Comparison of ENCODE assay signal across 22 cellular contexts in the genomic region with DNA sequence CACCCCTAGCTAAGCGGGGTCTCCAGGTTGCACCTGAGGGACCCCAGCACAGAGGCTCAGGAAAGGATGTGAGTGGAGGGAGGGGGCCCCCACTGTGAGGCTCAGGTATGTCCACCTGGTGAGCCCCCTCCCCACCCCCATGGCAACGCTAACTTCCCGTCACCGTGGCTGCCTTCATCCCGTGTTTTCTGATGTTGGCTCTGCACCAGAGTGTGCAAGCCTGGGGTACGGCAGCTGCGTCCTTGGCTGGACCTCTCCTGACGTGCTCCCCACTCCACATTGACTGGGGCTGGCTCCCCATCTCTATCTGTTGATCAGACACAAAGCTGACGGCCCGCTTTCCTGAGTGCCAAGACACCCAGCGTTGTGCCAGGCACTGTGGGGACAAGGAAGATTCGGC.
"Had no signal": no experiment of that assay in that cellular context is flagged by ENCODE, and none has a peak within 500 bp of the region (broad histone marks: within the 10 kb centered on the region; RNA-seq: fewer than 3 reads in every experiment).

No MANE protein-coding gene starts in this region.

- H3K27me3 ChIP-seq: colonic mucosa had no signal

- ATAC-seq: effector memory CD8-positive, alpha-beta T cell; esophagus mucosa; gastrocnemius medialis; heart right ventricle; left cardiac atrium; left lung; left ventricle myocardium superior; lower lobe of right lung; naive thymus-derived CD4-positive, alpha-beta T cell had no signal

- H3K4me3 ChIP-seq: colonic mucosa, esophagus squamous epithelium, gastrocnemius medialis, heart right ventricle, left lung, lower lobe of right lung had no signal

- DNase-seq: colonic mucosa; cortex of kidney; effector CD8-positive, alpha-beta T cell; effector memory CD8-positive, alpha-beta T cell; endodermal cell; erythroblast; esophagus squamous epithelium; foreskin fibroblast; foreskin melanocyte; gastrocnemius medialis; glutamatergic neuron; heart right ventricle; hippocampal formation; left cardiac atrium; left lung; left ventricle myocardium superior; lower lobe of right lung; mesenchymal stem cell; midbrain; naive thymus-derived CD4-positive, alpha-beta T cell had no signal

- H3K9me3 ChIP-seq: colonic mucosa, esophagus squamous epithelium, gastrocnemius medialis, left lung, lower lobe of right lung had no signal

- H3K4me1 ChIP-seq: colonic mucosa, lower lobe of right lung had no signal

- H3K27ac ChIP-seq: colonic mucosa, epithelial cell of prostate, esophagus squamous epithelium, gastrocnemius medialis, heart right ventricle, left lung, lower lobe of right lung had no signal

- H3K36me3 ChIP-seq: colonic mucosa, esophagus squamous epithelium, gastrocnemius medialis, heart right ventricle, left lung, lower lobe of right lung had no signal
